8 cellular contexts compared by ENCODE assay signal in the genomic region with DNA sequence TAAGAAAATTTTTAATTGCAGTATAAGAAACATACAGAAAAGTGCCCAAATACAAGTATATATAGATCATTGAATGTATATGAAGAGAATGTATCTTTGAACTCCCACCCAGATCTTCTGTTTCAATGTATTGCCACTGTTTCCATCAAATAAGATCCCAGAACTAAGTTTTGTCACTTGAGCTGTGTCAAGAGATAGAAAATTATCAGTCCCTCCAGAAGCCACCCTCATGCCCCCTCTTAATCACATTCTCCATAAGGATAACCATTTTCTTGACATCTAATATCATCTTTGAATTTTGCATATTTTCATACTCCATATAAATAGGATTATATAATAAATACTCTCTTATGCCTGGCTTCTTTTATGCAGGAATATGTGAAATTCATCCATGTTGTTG. TPM values are rescaled to one million over a fixed set of nuclear protein-coding genes. Genes with fewer than 3 reads are reported as not detected.
"Had no signal": no experiment of that assay in that cellular context is flagged by ENCODE, and none has a peak within 500 bp of the region (broad histone marks: within the 10 kb centered on the region; RNA-seq: fewer than 3 reads in every experiment).

No MANE protein-coding gene starts in this region.

- H3K27ac Mint-ChIP-seq: HFFc6, IgD-negative memory B cell had no signal

- H3K36me3 Mint-ChIP-seq: IgD-negative memory B cell had no signal

- H3K4me3 Mint-ChIP-seq: HFFc6 had no signal

- DNase-seq: GM23248, GOT3, H7, HFFc6 had no signal

- FAIRE-seq: HepG2 had no signal

- H3K9me3 Mint-ChIP-seq: HFFc6 had no signal

RNA-seq across cellular contexts. Expression of gene GPX5, which starts 20.3 kb away (rescaled TPM):
- total RNA-seq: GM23248, H4, H7, HepG2, HFFc6, HT1080 had no signal

RNA-seq across cellular contexts. Expression of gene GPX6, which starts 30.4 kb away (rescaled TPM):
- total RNA-seq: GM23248, H4, H7, HepG2, HFFc6, HT1080 had no signal
